8 cellular contexts compared by ENCODE assay signal in the genomic region with DNA sequence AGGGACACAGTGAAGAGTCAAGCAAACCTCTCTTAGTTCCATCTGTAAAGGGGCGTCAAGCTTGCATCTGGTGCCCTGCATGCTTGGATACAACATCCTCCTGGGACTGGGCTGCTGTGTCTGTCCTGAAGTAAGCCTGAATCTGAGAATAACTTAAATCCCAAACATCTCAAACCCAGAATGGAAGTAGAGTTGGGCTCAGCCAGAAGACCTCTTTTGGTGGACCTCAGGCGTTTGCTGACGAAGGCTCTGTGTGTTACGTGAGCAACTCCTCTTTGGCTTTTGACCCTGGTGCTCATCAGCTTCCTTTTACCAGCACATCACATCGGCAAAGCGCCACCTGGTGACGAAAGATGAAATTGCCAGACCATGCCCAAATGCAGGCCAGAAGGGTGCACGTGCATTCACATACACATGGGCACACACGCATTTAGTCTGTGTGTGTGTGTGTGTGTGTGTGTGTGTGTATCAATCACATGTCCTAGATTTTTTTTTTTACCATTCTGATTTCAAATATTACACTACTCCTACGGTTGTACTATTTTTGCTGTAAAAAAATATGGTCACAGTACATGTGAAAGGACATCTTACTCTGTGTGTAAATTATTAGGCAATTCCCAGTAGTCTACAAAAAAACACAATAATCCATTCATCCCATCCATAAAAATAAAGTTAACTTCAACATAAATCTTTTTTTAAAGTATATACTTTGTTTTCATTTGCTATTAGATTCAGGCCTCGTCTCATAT. TPM values are rescaled to one million over a fixed set of nuclear protein-coding genes. Genes with fewer than 3 reads are reported as not detected.
DNase-seq lines count a peak whose midpoint lies in the region; ATAC-seq, FAIRE-seq and TF ChIP-seq lines count a peak whose summit lies in the region.

No MANE protein-coding gene starts in this region.

- no peaks in the 10 kb centered on the region for H3K9me3 Mint-ChIP-seq in activated T-cell treated with anti-CD3 and anti-CD28 coated beads, Interleukin-2, amount 50 U/mL, for 4 hours

- no peak for TF ChIP-seq EP300 in neural cell (conservative IDR thresholded peaks at IDR 0.05; ENCODE audit: poor library complexity, severe bottlenecking)

- TF ChIP-seq CTCF in AG09319 (IDR thresholded peaks at IDR 0.05; ENCODE audit: low read depth, low read length) (peak; percentile 85), MM.1S (IDR thresholded peaks at IDR 0.05; ENCODE audit: low read length) (peak; percentile 93), fibroblast of lung (conservative IDR thresholded peaks at IDR 0.05 in 1 of 2, IDR thresholded peaks at IDR 0.05 in 1 of 2; ENCODE audit: low read depth in 1 of 2, low read length in 2 of 2) (peak; percentile 91 to 95), neural cell (IDR thresholded peaks at IDR 0.05; ENCODE audit: poor library complexity, severe bottlenecking) (peak; percentile 91)

- H3K79me2 ChIP-seq in MM.1S (ENCODE audit: low read length) (no peaks in the 10 kb centered on the region), fibroblast of lung (ENCODE audit: control insufficient read depth, insufficient read depth, low read length) (no peaks in the 10 kb centered on the region), neural cell (replicated peaks; ENCODE audit: insufficient read depth, low read length) (no peaks in the 10 kb centered on the region)

- no peak overlapping the region for H3K4me3 Mint-ChIP-seq in activated T-cell treated with anti-CD3 and anti-CD28 coated beads, Interleukin-2, amount 50 U/mL, for 4 hours

- peak overlapping the region; percentile 64 for H2AFZ ChIP-seq in MM.1S (ENCODE audit: low read length)
- peak overlapping the region; percentile 22 for H2AFZ ChIP-seq in fibroblast of lung (ENCODE audit: low read length)
- no peak overlapping the region for H2AFZ ChIP-seq in neural cell (ENCODE audit: low read depth, low read length)

- TF ChIP-seq RAD21 in neural cell (conservative IDR thresholded peaks at IDR 0.05): peak; percentile 76

- H3K4me1 ChIP-seq in MM.1S (ENCODE audit: low read length) (peaks cover 19% of the 10 kb centered on the region), fibroblast of lung (ENCODE audit: control insufficient read depth, extremely low read depth, insufficient read depth, low read length) (no peaks in the 10 kb centered on the region)

- H3K9ac ChIP-seq in MM.1S (ENCODE audit: low read length): no peak overlapping the region
- H3K9ac ChIP-seq in fibroblast of lung (ENCODE audit: insufficient read depth, low read length): no peak overlapping the region
- H3K9ac ChIP-seq in neural cell (ENCODE audit: low read length): no peak overlapping the region

- H3K27me3 Mint-ChIP-seq in activated T-cell treated with anti-CD3 and anti-CD28 coated beads, Interleukin-2, amount 50 U/mL, for 4 hours (ENCODE audit: low read depth): no peaks in the 10 kb centered on the region

- peak; percentile 81 to 86 for ATAC-seq in activated T-cell treated with anti-CD3 and anti-CD28 coated beads, Interleukin-2, amount 50 U/mL, for 4 hours
- ATAC-seq in stimulated activated naive CD8-positive, alpha-beta T cell treated with anti-CD3 and anti-CD28 coated beads, Interleukin-15, Interleukin-2, amounts not matched to agents 100 U/mL and 50 U/mL, for 24 hours: peak; percentile 84

- peak; percentile 98 for FAIRE-seq in GM19239 (lab: Jason Lieb, UNC)

- H3K27me3 ChIP-seq in MM.1S (replicated peaks; ENCODE audit: insufficient read depth, low read length) (no peaks in the 10 kb centered on the region), fibroblast of lung (ENCODE audit: control insufficient read depth, insufficient read depth, low read length) (no peaks in the 10 kb centered on the region), neural cell (ENCODE audit: insufficient read depth, low read depth, low read length) (no peaks in the 10 kb centered on the region)

- H3K4me1 Mint-ChIP-seq in activated T-cell treated with anti-CD3 and anti-CD28 coated beads, Interleukin-2, amount 50 U/mL, for 4 hours (ENCODE audit: low read depth): peaks cover 65% of the 10 kb centered on the region

- H3K4me3 ChIP-seq in MM.1S (ENCODE audit: low read length) (no peak overlapping the region), fibroblast of lung (replicated peaks in 1 of 4; ENCODE audit: control extremely low read depth in 1 of 4, insufficient read depth in 1 of 4, low read depth in 3 of 4, low read length in 4 of 4) (no peak overlapping the region), neural cell (ENCODE audit: low read length) (no peak overlapping the region)

- no peaks in the 10 kb centered on the region for H3K9me3 ChIP-seq in MM.1S (replicated peaks; ENCODE audit: insufficient read depth, low read length)
- H3K9me3 ChIP-seq in fibroblast of lung (ENCODE audit: control insufficient read depth, insufficient read depth, low read depth, low read length): no peaks in the 10 kb centered on the region
- H3K9me3 ChIP-seq in neural cell (ENCODE audit: low read length): no peaks in the 10 kb centered on the region

- H3K4me2 ChIP-seq in MM.1S (ENCODE audit: low read depth, low read length) (no peak overlapping the region; the same call in 1 of the 2 replicates), fibroblast of lung (ENCODE audit: extremely low read depth, insufficient read depth, low read length) (no peak overlapping the region), neural cell (ENCODE audit: low read length) (no peak overlapping the region)

- DNase-seq in AG09319 (ENCODE audit: extremely low read depth, low read depth) (peak; percentile 65), GM19239 (ENCODE audit: insufficient read length, low spot score) (peak; percentile 82), MM.1S (peak; percentile 90), RPMI7951 (ENCODE audit: low read depth) (peak; percentile 83), fibroblast of lung (ENCODE audit: low read depth in 2 of 2) (peak; percentile 79 to 91)
- peak; percentile 96 for DNase-seq in activated T-cell treated with anti-CD3 and anti-CD28 coated beads, Interleukin-2, amount 50 U/mL, for 4 hours
- DNase-seq in stimulated activated naive CD8-positive, alpha-beta T cell treated with anti-CD3 and anti-CD28 coated beads, Interleukin-15, Interleukin-2, amounts not matched to agents 100 U/mL and 50 U/mL, for 24 hours: peak; percentile 95

- H3K36me3 ChIP-seq in MM.1S (replicated peaks; ENCODE audit: insufficient read depth, low read length) (no peaks in the 10 kb centered on the region), fibroblast of lung (ENCODE audit: control insufficient read depth, insufficient read depth, low read length) (no peaks in the 10 kb centered on the region), neural cell (ENCODE audit: insufficient read depth, low read length) (no peaks in the 10 kb centered on the region)

- H3K9me2 ChIP-seq in MM.1S (replicated peaks; ENCODE audit: insufficient read depth, low read length): no peaks in the 10 kb centered on the region
- no peaks in the 10 kb centered on the region for H3K9me2 ChIP-seq in neural cell (ENCODE audit: insufficient read depth, low read length)

- H3K27ac ChIP-seq in MM.1S (ENCODE audit: low read length) (no peak overlapping the region), fibroblast of lung (ENCODE audit: insufficient read depth, low read length) (no peak overlapping the region), neural cell (ENCODE audit: low read length) (no peak overlapping the region)

- peaks cover 8% of the 10 kb centered on the region for H3K36me3 Mint-ChIP-seq in activated T-cell treated with anti-CD3 and anti-CD28 coated beads, Interleukin-2, amount 50 U/mL, for 4 hours (ENCODE audit: insufficient read depth)

- H4K20me1 ChIP-seq in MM.1S (ENCODE audit: insufficient read depth, low read length) (no peaks in the 10 kb centered on the region), fibroblast of lung (ENCODE audit: control insufficient read depth, extremely low read depth, insufficient read depth, low read length) (no peaks in the 10 kb centered on the region), neural cell (ENCODE audit: insufficient read depth) (no peaks in the 10 kb centered on the region)

- H3F3A ChIP-seq in MM.1S (ENCODE audit: insufficient read depth, low read length) (peaks cover 9% of the 10 kb centered on the region), neural cell (ENCODE audit: insufficient read depth, low read length, poor library complexity, severe bottlenecking) (no peaks in the 10 kb centered on the region)

RNA-seq across cellular contexts. Expression of a gene that starts 41.1 kb away (rescaled TPM):
- not detected in 2 replicates for total RNA-seq in RPMI7951 (2014; rRNA removed; shearing (Covaris generic))
- total RNA-seq in activated T-cell treated with anti-CD3 and anti-CD28 coated beads, Interleukin-2, amount 50 U/mL, for 4 hours: 1 to 10 TPM in 2 of 3 donors, under 1 TPM in 1; 0.71 to 2.8 (median 1.8) TPM
- total RNA-seq in fibroblast of lung: not detected in 2 replicates
- polyA plus RNA-seq in fibroblast of lung (not detected in 2 replicates), neural cell (0.56 and 0.84 TPM in 2 replicates)
- not detected in 2 replicates for polyA plus RNA-seq in fibroblast of lung (2012)
- polyA minus RNA-seq in fibroblast of lung (ENCODE audit: low replicate concordance) (not detected in 2 replicates), neural cell (0.49 and 1.2 TPM in 2 replicates)

RNA-seq across cellular contexts. Expression of a gene that starts 58.1 kb away (rescaled TPM):
- 3.5 and 5.8 TPM in 2 replicates for total RNA-seq in RPMI7951 (2014; rRNA removed; shearing (Covaris generic))
- 10 to 100 TPM; 13.3 to 16.7 (median 14.9) TPM for total RNA-seq in activated T-cell treated with anti-CD3 and anti-CD28 coated beads, Interleukin-2, amount 50 U/mL, for 4 hours
- 0.51 and 3.1 TPM in 2 replicates for total RNA-seq in fibroblast of lung
- polyA plus RNA-seq in fibroblast of lung (2.0 and 7.7 TPM in 2 replicates), neural cell (15.9 and 19.9 TPM in 2 replicates)
- polyA plus RNA-seq in fibroblast of lung (2012): 1.5 and 5.7 TPM in 2 replicates
- polyA minus RNA-seq in fibroblast of lung (ENCODE audit: low replicate concordance) (1.5 and 5.5 TPM in 2 replicates), neural cell (37.0 and 45.1 TPM in 2 replicates)
